In the genomic region with DNA sequence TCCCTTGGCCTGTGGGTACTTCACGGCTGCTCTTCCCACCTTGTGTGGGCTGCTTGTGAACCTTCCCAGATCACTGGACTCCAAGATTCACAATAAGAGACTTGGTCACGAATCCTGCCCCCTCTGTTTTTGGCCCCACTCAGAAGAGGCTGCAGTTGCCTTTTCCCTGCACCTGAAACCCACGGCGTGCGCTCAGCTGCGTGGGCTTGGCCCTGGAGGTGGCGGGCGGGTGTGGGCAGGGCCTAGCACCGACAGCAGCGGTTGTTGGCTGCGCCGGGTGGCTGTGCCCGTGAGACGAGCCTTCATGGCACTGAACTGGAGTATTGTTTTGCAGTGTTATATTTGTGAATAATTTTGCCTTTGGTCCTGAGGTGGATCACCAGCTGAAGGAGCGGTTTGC, we compare ENCODE assay signal across 13 cellular contexts. TPM values are rescaled to one million over a fixed set of nuclear protein-coding genes. Genes with fewer than 3 reads are reported as not detected.
DNase-seq lines count a peak whose midpoint lies in the region; ATAC-seq and TF ChIP-seq lines count a peak whose summit lies in the region.
"Had no signal": no experiment of that assay in that cellular context is flagged by ENCODE, and none has a peak within 500 bp of the region (broad histone marks: within the 10 kb centered on the region; RNA-seq: fewer than 3 reads in every experiment).

No MANE protein-coding gene starts in this region.

- no peaks in the 10 kb centered on the region for H3K4me1 ChIP-seq in upper lobe of right lung

- no peak for DNase-seq in activated T-cell treated with anti-CD3 and anti-CD28 coated beads, Interleukin-2, amount 50 U/mL, for 24 hours
- no peak for DNase-seq in activated T-cell treated with anti-CD3 and anti-CD28 coated beads, Interleukin-2, amount 50 U/mL, for 48 hours
- peak in 32 of 61 donors; percentile 4 to 65 (median 32) for DNase-seq in caudate nucleus (lab: John Stamatoyannopoulos, UW)
- no peak for DNase-seq in nephron progenitor cell
- DNase-seq in upper lobe of right lung = no peak
- no peak for DNase-seq in NOMO-1 treated with DMSO at 0.1 percent for 48 hours (lab: John Stamatoyannopoulos, UW; ENCODE audit: unreplicated experiment)
- DNase-seq: CD8-positive, alpha-beta memory T cell; DMS53; GF-D8 had no signal

- H3K27ac ChIP-seq in caudate nucleus (ENCODE audit: low read depth, low read length) (peak overlapping the region; percentile 58), upper lobe of right lung (no peak overlapping the region)
- H3K27ac ChIP-seq: 22Rv1, HL-60 had no signal

- H3K27me3 ChIP-seq in upper lobe of right lung = no peaks in the 10 kb centered on the region

- peaks cover 27% of the 10 kb centered on the region for H3K36me3 ChIP-seq in upper lobe of right lung

- no peak for TF ChIP-seq CTCF in nephron progenitor cell (IDR thresholded peaks at IDR 0.05)
- TF ChIP-seq CTCF in upper lobe of right lung (IDR thresholded peaks at IDR 0.05) = no peak

- peaks cover 2% of the 10 kb centered on the region for H3K4me1 Mint-ChIP-seq in activated T-cell treated with anti-CD3 and anti-CD28 coated beads, Interleukin-2, amount 50 U/mL, for 24 hours (ENCODE audit: low read depth)
- peaks cover 8% of the 10 kb centered on the region for H3K4me1 Mint-ChIP-seq in nephron progenitor cell
- H3K4me1 Mint-ChIP-seq: CD8-positive, alpha-beta memory T cell had no signal

- H3K36me3 Mint-ChIP-seq in activated T-cell treated with anti-CD3 and anti-CD28 coated beads, Interleukin-2, amount 50 U/mL, for 24 hours (ENCODE audit: low read depth) = peaks cover 72% of the 10 kb centered on the region
- H3K36me3 Mint-ChIP-seq in nephron progenitor cell (ENCODE audit: low read depth) = peaks cover 19% of the 10 kb centered on the region

- H3K4me3 Mint-ChIP-seq in activated T-cell treated with anti-CD3 and anti-CD28 coated beads, Interleukin-2, amount 50 U/mL, for 24 hours = no peak overlapping the region
- H3K4me3 Mint-ChIP-seq in nephron progenitor cell = no peak overlapping the region
- H3K4me3 Mint-ChIP-seq: CD8-positive, alpha-beta memory T cell had no signal

- H3K4me3 ChIP-seq in upper lobe of right lung = no peak overlapping the region

- H3K9me3 ChIP-seq in upper lobe of right lung = no peaks in the 10 kb centered on the region

- no peaks in the 10 kb centered on the region for H3K9me3 Mint-ChIP-seq in activated T-cell treated with anti-CD3 and anti-CD28 coated beads, Interleukin-2, amount 50 U/mL, for 24 hours
- H3K9me3 Mint-ChIP-seq in nephron progenitor cell = no peaks in the 10 kb centered on the region
- H3K9me3 Mint-ChIP-seq: CD8-positive, alpha-beta memory T cell had no signal

- intact Hi-C loops in upper lobe of right lung (cut with DNase I) = no loop called here

- H3K27ac Mint-ChIP-seq in activated T-cell treated with anti-CD3 and anti-CD28 coated beads, Interleukin-2, amount 50 U/mL, for 24 hours = peak overlapping the region; percentile 29
- peak overlapping the region; percentile 61 for H3K27ac Mint-ChIP-seq in nephron progenitor cell

- H3K27me3 Mint-ChIP-seq in activated T-cell treated with anti-CD3 and anti-CD28 coated beads, Interleukin-2, amount 50 U/mL, for 24 hours = no peaks in the 10 kb centered on the region
- H3K27me3 Mint-ChIP-seq in nephron progenitor cell (ENCODE audit: low read depth, poor library complexity) = no peaks in the 10 kb centered on the region
- H3K27me3 Mint-ChIP-seq: CD8-positive, alpha-beta memory T cell had no signal

- no peak for ATAC-seq in HG02870 (IDR thresholded peaks at IDR 0.05; ENCODE audit: unreplicated experiment)
- no peak for ATAC-seq in upper lobe of right lung
- ATAC-seq in GM19324 (IDR thresholded peaks at IDR 0.05; ENCODE audit: low FRiP score, unreplicated experiment) = no peak

RNA-seq across cellular contexts. Expression of a gene that starts 33.8 kb away (rescaled TPM):
- total RNA-seq in upper lobe of right lung = 54.6 TPM

RNA-seq across cellular contexts. Expression of a gene that starts 34.3 kb away (rescaled TPM):
- 67.1 TPM for total RNA-seq in upper lobe of right lung

RNA-seq across cellular contexts. Expression of a gene that starts 38.6 kb away (rescaled TPM):
- 42.0 TPM for total RNA-seq in upper lobe of right lung

RNA-seq across cellular contexts. Expression of a gene that starts 46.8 kb away (rescaled TPM):
- 6.1 TPM for total RNA-seq in upper lobe of right lung

RNA-seq across cellular contexts. Expression of a gene that starts 51.0 kb away (rescaled TPM):
- total RNA-seq in upper lobe of right lung = 109 TPM

Comparison
In these comparisons a context has a peak if more than half of its experiments do, and no peak if none do; other contexts are left out.
1. DNase-seq: peak in caudate nucleus (32 of 61); none in activated T-cell treated with anti-CD3 and anti-CD28 coated beads, Interleukin-2, amount 50 U/mL, for 24 hours (single experiment), activated T-cell treated with anti-CD3 and anti-CD28 coated beads, Interleukin-2, amount 50 U/mL, for 48 hours (0 of 2), nephron progenitor cell (single experiment), upper lobe of right lung (single experiment) and NOMO-1 treated with DMSO at 0.1 percent for 48 hours (single experiment).